8 cellular contexts compared by ENCODE assay signal in genomic region chr2:130145006-130145414, GRCh38. TPM values are rescaled to one million over a fixed set of nuclear protein-coding genes. Genes with fewer than 3 reads are reported as not detected.
DNase-seq lines count a peak whose midpoint lies in the region; ATAC-seq and TF ChIP-seq lines count a peak whose summit lies in the region.
"Not testable (repeated sequence)": the region's sequence is repeated elsewhere in the genome, so short reads cannot be mapped to it uniquely, and the experiment has no call there.

Gene CCDC74B, minus strand, starts transcription at chr2:130145112. Its CDS starts 116 bp downstream, at chr2:130144996.

- not testable (repeated sequence) for H4K91ac ChIP-seq in IMR-90 (ENCODE audit: insufficient read depth, low read depth, low read length)

- DNase-seq in GM23338 (ENCODE audit: low spot score): peak; percentile 71
- DNase-seq in IMR-90: peak; percentile 4
- DNase-seq in RPMI7951 (ENCODE audit: low read depth): peak; percentile 58
- DNase-seq in activated T-helper 1 cell treated with anti-CD3 and anti-CD28 coated beads, Interleukin-2, amount 50 U/mL, for 16 hours (ENCODE audit: low read depth in 1 of 2, low spot score in 1 of 2): peak; percentile 14 to 20
- DNase-seq in fibroblast of pulmonary artery (ENCODE audit: low read depth): peak; percentile 23
- DNase-seq in neural crest cell (ENCODE audit: low read depth, low spot score): peak; percentile 58
- peak; percentile 39 for DNase-seq in stimulated activated naive B cell treated with anti-CD40 and anti-IgM and Interleukin-4, amounts not matched to agents 10 μg/mL and 1 μg/mL and 100 μg/mL, for 72 hours

- not testable (repeated sequence) for H3K27ac ChIP-seq in DOHH2 (ENCODE audit: low read depth, low read length); GM23338 (ENCODE audit: low read depth); IMR-90 (ENCODE audit: insufficient read depth, low read length)

- H3K27me3 ChIP-seq in DOHH2 (ENCODE audit: control insufficient read depth, low read length); GM23338 (ENCODE audit: insufficient read depth); IMR-90 (ENCODE audit: control insufficient read depth, insufficient read depth, low read length): not testable (repeated sequence)

- H3K4me2 ChIP-seq in DOHH2 (ENCODE audit: low read length): peak within 1 kb of the TSS; percentile 59
- peak within 1 kb of the TSS; percentile 77 for H3K4me2 ChIP-seq in GM23338
- H3K4me2 ChIP-seq in IMR-90 (ENCODE audit: low read depth, low read length): peak within 1 kb of the TSS; percentile 84

- not testable (repeated sequence) for H2AK9ac ChIP-seq in IMR-90 (replicated peaks; ENCODE audit: low read depth, low read length, poor library complexity)

- H3K36me3 ChIP-seq in DOHH2 (ENCODE audit: control insufficient read depth, low read length); GM23338 (ENCODE audit: insufficient read depth); IMR-90 (ENCODE audit: control insufficient read depth, insufficient read depth, low read length): not testable (repeated sequence)

- H3F3A ChIP-seq in DOHH2 (ENCODE audit: control insufficient read depth, insufficient read depth); GM23338 (replicated peaks; ENCODE audit: low read depth): not testable (repeated sequence)

- not testable (repeated sequence) for H3K14ac ChIP-seq in IMR-90 (replicated peaks; ENCODE audit: low read depth, low read length)

- 0% methylated on average over 4 of the region's 30 CpGs; no CpG with 5 or more reads in 1 of the 2 experiments for WGBS in IMR-90 (ENCODE audit: extremely low coverage in 2 of 2, insufficient read length in 1 of 2), 2 experiments

- H3K9me3 ChIP-seq in DOHH2 (ENCODE audit: control insufficient read depth, insufficient read depth, low read length); IMR-90 (ENCODE audit: control insufficient read depth, insufficient read depth, low read length): not testable (repeated sequence)

- H3K9me1 ChIP-seq in IMR-90 (ENCODE audit: insufficient read depth, low read length): not testable (repeated sequence)

- H3K79me2 ChIP-seq in DOHH2 (ENCODE audit: control insufficient read depth, low read length); GM23338 (replicated peaks; ENCODE audit: insufficient read depth): not testable (repeated sequence)

- intact Hi-C loops in IMR-90 (cut with micrococcal nuclease): not testable (repeated sequence)

- H3K79me1 ChIP-seq in IMR-90 (ENCODE audit: low read depth in 1 of 2, low read length in 2 of 2): not testable (repeated sequence)

- not testable (repeated sequence) for H2BK5ac ChIP-seq in IMR-90 (ENCODE audit: low read depth, low read length, poor library complexity, severe bottlenecking)

- H2AFZ ChIP-seq in GM23338 (peak within 1 kb of the TSS; percentile 85), IMR-90 (replicated peaks; ENCODE audit: low read length, poor library complexity) (peak within 1 kb of the TSS; percentile 58)

- TF ChIP-seq POLR2A in IMR-90 (IDR thresholded peaks at IDR 0.05; ENCODE audit: low read depth, low read length): not testable (repeated sequence)

- H3K18ac ChIP-seq in IMR-90 (ENCODE audit: low read depth, low read length): not testable (repeated sequence)

- not testable (repeated sequence) for H3K9me2 ChIP-seq in DOHH2 (replicated peaks; ENCODE audit: control insufficient read depth, low read length); GM23338 (ENCODE audit: insufficient read depth)

- H4K5ac ChIP-seq in IMR-90 (ENCODE audit: low read depth, low read length): not testable (repeated sequence)

- H3K4me3 ChIP-seq in DOHH2 (ENCODE audit: low read length) (peak within 1 kb of the TSS; percentile 59), GM23338 (peak within 1 kb of the TSS; percentile 64), IMR-90 (ENCODE audit: insufficient read depth, low read depth, low read length) (peak within 1 kb of the TSS; percentile 57), fibroblast of pulmonary artery (replicated peaks; ENCODE audit: low read depth, low read length) (peak within 1 kb of the TSS; percentile 44)

- CTCF ChIA-PET in IMR-90 (lab: Yijun Ruan, JAX): interaction anchor here (0.9 kb wide), 1 partner anchor 11 kb away, joined by 3 read pairs; no protein-coding TSS in a partner anchor

- not testable (repeated sequence) for TF ChIP-seq RAD21 in IMR-90 (IDR thresholded peaks at IDR 0.05; ENCODE audit: low read length)

- not testable (repeated sequence) for H3K9me3 Mint-ChIP-seq in GM23338; neural crest cell; stimulated activated naive B cell treated with anti-CD40 and anti-IgM and Interleukin-4, amounts not matched to agents 10 μg/mL and 1 μg/mL and 100 μg/mL, for 72 hours

- H2BK120ac ChIP-seq in IMR-90 (ENCODE audit: low read depth, low read length): peak within 1 kb of the TSS; percentile 19; the same call in 1 of the 2 replicates

- peaks cover 13% of the 10 kb centered on the region for H3K27me3 Mint-ChIP-seq in GM23338 (ENCODE audit: insufficient read depth, low read depth, poor library complexity)
- not testable (repeated sequence) for H3K27me3 Mint-ChIP-seq in neural crest cell (ENCODE audit: low read depth)
- H3K27me3 Mint-ChIP-seq in stimulated activated naive B cell treated with anti-CD40 and anti-IgM and Interleukin-4, amounts not matched to agents 10 μg/mL and 1 μg/mL and 100 μg/mL, for 72 hours: peaks cover 16 to 33% of the 10 kb centered on the region in 2 donors

- H2BK15ac ChIP-seq in IMR-90 (ENCODE audit: low read depth, low read length): not testable (repeated sequence)

- H2AK5ac ChIP-seq in IMR-90 (ENCODE audit: low read depth, low read length): not testable (repeated sequence)

- H3K36me3 Mint-ChIP-seq in GM23338 (ENCODE audit: low read depth); neural crest cell (ENCODE audit: low read depth); stimulated activated naive B cell treated with anti-CD40 and anti-IgM and Interleukin-4, amounts not matched to agents 10 μg/mL and 1 μg/mL and 100 μg/mL, for 72 hours: not testable (repeated sequence)

- H3K4me3 Mint-ChIP-seq in GM23338 (peak within 1 kb of the TSS; percentile 80), neural crest cell (peak within 1 kb of the TSS; percentile 92)
- H3K4me3 Mint-ChIP-seq in stimulated activated naive B cell treated with anti-CD40 and anti-IgM and Interleukin-4, amounts not matched to agents 10 μg/mL and 1 μg/mL and 100 μg/mL, for 72 hours: peak within 1 kb of the TSS; percentile 81 to 83

- not testable (repeated sequence) for H3K23ac ChIP-seq in IMR-90 (ENCODE audit: low read depth, low read length)

- peak within 1 kb of the TSS; percentile 72 to 76; a peak in 2 of 4 replicates for H4K8ac ChIP-seq in IMR-90 (ENCODE audit: low read depth in 2 of 2, low read length in 2 of 2)

- H3K4ac ChIP-seq in IMR-90 (ENCODE audit: low read depth, low read length): peak within 1 kb of the TSS; percentile 40; the same call in 1 of the 2 replicates

- H4K20me1 ChIP-seq in DOHH2 (ENCODE audit: control insufficient read depth, insufficient read depth, low read depth, low read length); GM23338 (replicated peaks; ENCODE audit: insufficient read depth); IMR-90 (ENCODE audit: insufficient read depth, low read length): not testable (repeated sequence)

- not testable (repeated sequence) for H3K4me1 ChIP-seq in DOHH2 (ENCODE audit: control insufficient read depth, low read length); GM23338 (ENCODE audit: insufficient read depth); IMR-90 (ENCODE audit: control insufficient read depth, insufficient read depth, low read length)

- not testable (repeated sequence) for H3K4me1 Mint-ChIP-seq in GM23338, neural crest cell
- peaks cover 8 to 20% of the 10 kb centered on the region in 2 donors for H3K4me1 Mint-ChIP-seq in stimulated activated naive B cell treated with anti-CD40 and anti-IgM and Interleukin-4, amounts not matched to agents 10 μg/mL and 1 μg/mL and 100 μg/mL, for 72 hours

- POLR2A ChIA-PET in IMR-90 (lab: Charles Lee; ENCODE audit: unreplicated experiment): not testable (repeated sequence)

- TF ChIP-seq CTCF in DOHH2 (IDR thresholded peaks at IDR 0.05; ENCODE audit: low read depth, low read length, poor library complexity, severe bottlenecking); GM23338 (conservative IDR thresholded peaks at IDR 0.05; ENCODE audit: low read depth in 2 of 2); IMR-90 (conservative IDR thresholded peaks at IDR 0.05; ENCODE audit: low read depth, low read length); fibroblast of pulmonary artery (IDR thresholded peaks at IDR 0.05; ENCODE audit: low read length, missing control alignments); neural crest cell (conservative IDR thresholded peaks at IDR 0.05): not testable (repeated sequence)

- H3K9ac ChIP-seq in IMR-90 (ENCODE audit: low read depth, low read length): peak within 1 kb of the TSS; percentile 77; the same call in 1 of the 2 replicates

- not testable (repeated sequence) for BruUV-seq in IMR-90 (replicated peaks; lab: Mats Ljungman, UMichigan)

- dilution Hi-C loops in IMR-90 (cut with HindIII; ENCODE audit: low sequenced_read_pairs, unreplicated experiment): not testable (repeated sequence)

- in situ Hi-C loops in IMR-90 (cut with MboI; ENCODE audit: low sequenced_read_pairs): not testable (repeated sequence)

- ATAC-seq in GM23338 (peak; percentile 82), IMR-90 (ENCODE audit: low read depth) (peak; percentile 91)
- ATAC-seq in stimulated activated naive B cell treated with anti-CD40 and anti-IgM and Interleukin-4, amounts not matched to agents 10 μg/mL and 1 μg/mL and 100 μg/mL, for 72 hours (replicated peaks): peak; percentile 84 to 88

- H3K27ac Mint-ChIP-seq in GM23338: not testable (repeated sequence)
- H3K27ac Mint-ChIP-seq in neural crest cell (ENCODE audit: unreplicated experiment): peak within 1 kb of the TSS; percentile 71
- peak within 1 kb of the TSS; percentile 87 for H3K27ac Mint-ChIP-seq in stimulated activated naive B cell treated with anti-CD40 and anti-IgM and Interleukin-4, amounts not matched to agents 10 μg/mL and 1 μg/mL and 100 μg/mL, for 72 hours

- H2BK20ac ChIP-seq in IMR-90 (ENCODE audit: low read depth, low read length): not testable (repeated sequence)

- not testable (repeated sequence) for H3K56ac ChIP-seq in IMR-90 (ENCODE audit: extremely low read depth, insufficient read depth, low read length)

RNA-seq across cellular contexts. Expression of gene CCDC74B, which starts in this region (rescaled TPM):
- total RNA-seq in GM23338 (2014; rRNA removed; shearing (Covaris generic)): 22.1 and 34.5 TPM in 2 replicates
- 15.1 and 16.4 TPM in 2 replicates for polyA plus RNA-seq in GM23338 (2016; fragmentation: Nextera tagmentation; extraction: Ambion mirVana)
- 3.6 and 3.9 TPM in 2 replicates for total RNA-seq in IMR-90 (2012; rRNA removed)
- polyA plus RNA-seq in IMR-90 (2012; rRNA removed): 8.4 and 9.6 TPM in 2 replicates
- polyA plus RNA-seq in IMR-90 (2012; cell fraction: cytosol; rRNA removed): 10.0 and 10.5 TPM in 2 replicates
- 31.6 and 88.4 TPM in 2 replicates for polyA plus RNA-seq in IMR-90 (2012; cell fraction: nucleus; rRNA removed; ENCODE audit: low replicate concordance)
- 0.72 and 3.2 TPM in 2 replicates for total RNA-seq in RPMI7951 (2014; rRNA removed; shearing (Covaris generic))
- total RNA-seq in neural crest cell: 12.6 and 13.9 TPM in 2 replicates

Comparison
In these comparisons a context has a peak if more than half of its experiments do, and no peak if none do; other contexts are left out.
1. DNase-seq: peak in every context shown above with its lines; median percentile 71 in GM23338; 58 in RPMI7951; 58 in neural crest cell; 39 in stimulated activated naive B cell treated with anti-CD40 and anti-IgM and Interleukin-4, amounts not matched to agents 10 μg/mL and 1 μg/mL and 100 μg/mL, for 72 hours; 23 in fibroblast of pulmonary artery; 17 in activated T-helper 1 cell treated with anti-CD3 and anti-CD28 coated beads, Interleukin-2, amount 50 U/mL, for 16 hours; 4 in IMR-90.